ENCODE assay signal across 16 cellular contexts in genomic region chr2:119377973-119378305, GRCh38. TPM values are rescaled to one million over a fixed set of nuclear protein-coding genes. Genes with fewer than 3 reads are reported as not detected.
DNase-seq lines count a peak whose midpoint lies in the region; TF ChIP-seq lines count a peak whose summit lies in the region.
"Had no signal": no experiment of that assay in that cellular context is flagged by ENCODE, and none has a peak within 500 bp of the region (broad histone marks: within the 10 kb centered on the region; RNA-seq: fewer than 3 reads in every experiment).

No MANE protein-coding gene starts in this region.

- H3K36me3 ChIP-seq in BLaER1 treated with 17β-estradiol and CSF1 and Interleukin-3, amounts not matched to agents 10 nM and 100 nM: peaks cover 13 to 23% (median 21%) of the 10 kb centered on the region in 11 experiments
- H3K36me3 ChIP-seq in WERI-Rb-1: peaks cover 9% of the 10 kb centered on the region

- peaks cover 0 to 6% (median 0%) of the 10 kb centered on the region in 11 experiments; a peak in 2 of 22 replicates for H4K20me1 ChIP-seq in BLaER1 treated with 17β-estradiol and CSF1 and Interleukin-3, amounts not matched to agents 10 nM and 100 nM

- peak overlapping the region in 4 of 10 experiments; percentile 1 to 40 (median 14); a peak in 6 of 20 replicates for H3K4me3 ChIP-seq in BLaER1 treated with 17β-estradiol and CSF1 and Interleukin-3, amounts not matched to agents 10 nM and 100 nM
- H3K4me3 ChIP-seq in HL-60 (replicated peaks; ENCODE audit: insufficient read depth, low read length) (no peak overlapping the region), WERI-Rb-1 (ENCODE audit: low read depth, low read length) (no peak overlapping the region)

- peaks cover 36 to 68% (median 53%) of the 10 kb centered on the region in 10 experiments for H3K4me1 ChIP-seq in BLaER1 treated with 17β-estradiol and CSF1 and Interleukin-3, amounts not matched to agents 10 nM and 100 nM

- peak overlapping the region; percentile 72 to 89 (median 81) for H3K4me2 ChIP-seq in BLaER1 treated with 17β-estradiol and CSF1 and Interleukin-3, amounts not matched to agents 10 nM and 100 nM

- DNase-seq in HL-60 (ENCODE audit: low read depth in 1 of 2, low spot score in 1 of 2) (no peak), WERI-Rb-1 (peak; percentile 39), myocyte (ENCODE audit: low read depth) (peak; percentile 90), mesenteric fat pad (ENCODE audit: low spot score) (no peak), occipital lobe (lab: John Stamatoyannopoulos, UW) (no peak), T-helper 2 cell (no peak)
- DNase-seq: CD4-positive, alpha-beta memory T cell; EL; MM.1S; NCI-H1048; NCI-H1436; NCI-H187 treated with DMSO at 0.1 percent for 48 hours; NCI-H69; NK-92 treated with Interleukin-12 subunit alpha and Interleukin-12 subunit beta, amount 100 ng/mL, for 24 hours; SIG-M5 had no signal

- no peaks in the 10 kb centered on the region for H3K27me3 ChIP-seq in BLaER1 treated with 17β-estradiol and CSF1 and Interleukin-3, amounts not matched to agents 10 nM and 100 nM
- H3K27me3 ChIP-seq in HL-60 (ENCODE audit: insufficient read depth, poor library complexity, severe bottlenecking): no peaks in the 10 kb centered on the region
- no peaks in the 10 kb centered on the region for H3K27me3 ChIP-seq in WERI-Rb-1 (ENCODE audit: insufficient read depth, low read depth, severe bottlenecking)

- no peak for TF ChIP-seq CTCF in HL-60 (IDR thresholded peaks at IDR 0.05; ENCODE audit: insufficient read depth, low read length)
- no peak for TF ChIP-seq CTCF in WERI-Rb-1 (IDR thresholded peaks at IDR 0.05; ENCODE audit: low read depth, low read length)

- peaks cover 9 to 22% (median 18%) of the 10 kb centered on the region in 11 experiments; a peak in 19 of 22 replicates for H3K9me3 ChIP-seq in BLaER1 treated with 17β-estradiol and CSF1 and Interleukin-3, amounts not matched to agents 10 nM and 100 nM (replicated peaks in 1 of 11)
- peaks cover 13% of the 10 kb centered on the region for H3K9me3 ChIP-seq in WERI-Rb-1 (ENCODE audit: severe bottlenecking)

- H3K9ac ChIP-seq in BLaER1 treated with 17β-estradiol and CSF1 and Interleukin-3, amounts not matched to agents 10 nM and 100 nM: peak overlapping the region in 10 of 11 experiments; percentile 14 to 72 (median 60); a peak in 18 of 22 replicates

- peak overlapping the region; percentile 18 to 86 (median 79); a peak in 21 of 22 replicates for H3K27ac ChIP-seq in BLaER1 treated with 17β-estradiol and CSF1 and Interleukin-3, amounts not matched to agents 10 nM and 100 nM
- peak overlapping the region; percentile 52 for H3K27ac ChIP-seq in HL-60 (replicated peaks)
- peak overlapping the region; percentile 49 for H3K27ac ChIP-seq in WERI-Rb-1

RNA-seq across cellular contexts. Expression of gene DBI, which starts 11.2 kb away (rescaled TPM):
- total RNA-seq in myocyte (172 and 293 TPM in 2 replicates), mesenteric fat pad (268 TPM), occipital lobe (32.1 TPM)
- 470 TPM for polyA plus RNA-seq in myocyte (2012)

RNA-seq across cellular contexts. Expression of gene C2orf76, which starts 11.3 kb away (rescaled TPM):
- total RNA-seq in myocyte (10.9 and 15.8 TPM in 2 replicates), mesenteric fat pad (12.5 TPM), occipital lobe (9.8 TPM)
- polyA plus RNA-seq in myocyte (2012): 14.3 TPM

RNA-seq across cellular contexts. Expression of gene TMEM37, which starts 53.7 kb away (rescaled TPM):
- total RNA-seq in myocyte (not detected in 2 replicates), mesenteric fat pad (56.4 TPM), occipital lobe (not detected)
- polyA plus RNA-seq in myocyte (2012): 0.10 TPM
- polyA plus RNA-seq: CD4-positive, alpha-beta memory T cell had no signal

Comparison
In these comparisons a context has a peak if more than half of its experiments do, and no peak if none do; other contexts are left out.
1. DNase-seq: peak in WERI-Rb-1 (single experiment) and myocyte (single experiment); none in HL-60 (0 of 2), mesenteric fat pad (single experiment), occipital lobe (single experiment) and T-helper 2 cell (0 of 5).
2. RNA of gene TMEM37, which starts 53.7 kb away (total RNA-seq): 56.4 TPM in mesenteric fat pad (single experiment); not detected in occipital lobe (single experiment) and not detected in myocyte; every median in the first group is over 10 times any median in the second.
3. Peak in every context shown above with its lines, with median percentiles within 50 percentile points of each other: H3K27ac ChIP-seq.